Comparison of ENCODE assay signal across 1 cellular context in the genomic region with DNA sequence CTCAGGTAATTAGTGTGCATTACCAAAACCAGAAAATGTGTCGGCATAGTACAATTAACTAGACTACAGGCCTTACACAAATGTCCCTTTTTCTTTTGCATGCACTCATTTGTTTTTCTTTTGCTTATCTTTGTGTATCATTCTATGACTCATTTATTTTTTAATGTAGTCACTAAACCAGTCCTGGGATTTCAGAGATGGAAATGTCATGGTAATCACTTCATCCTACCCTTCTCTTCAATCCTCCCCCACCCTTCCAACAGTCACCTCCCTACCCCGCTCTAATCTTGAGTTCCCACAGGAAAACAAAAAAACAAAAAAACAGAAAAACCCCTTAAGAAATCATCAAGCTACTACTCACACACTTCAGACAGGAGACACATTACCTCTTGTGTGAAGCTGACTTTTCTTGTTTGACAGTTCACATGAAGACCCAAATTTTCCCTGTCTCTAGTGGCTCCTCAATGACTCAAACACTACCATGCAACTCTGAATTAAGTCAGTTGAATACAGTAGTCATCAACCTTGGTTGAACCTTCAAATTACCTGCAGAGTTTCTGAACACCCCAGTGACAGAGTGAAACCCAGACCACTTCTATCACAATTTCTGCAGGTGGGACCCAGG.
TF ChIP-seq lines count a peak whose summit lies in the region.

No MANE protein-coding gene starts in this region.

TF ChIP-seq in GM23338, 12 proteins besides CTCF, POLR2A, EP300 and RAD21:
- no peak for TF ChIP-seq ZNF462 (CRISPR knock-in tag; IDR thresholded peaks at IDR 0.05)
- no peak for TF ChIP-seq REST (IDR thresholded peaks at IDR 0.05; ENCODE audit: unreplicated experiment)
- no peak for TF ChIP-seq POLR2AphosphoS5 (IDR thresholded peaks at IDR 0.05; ENCODE audit: low read depth)
- no peak for TF ChIP-seq NANOG (IDR thresholded peaks at IDR 0.05; ENCODE audit: borderline replicate concordance)
- no peak for TF ChIP-seq ZNF331 (CRISPR knock-in tag; IDR thresholded peaks at IDR 0.05; ENCODE audit: low read depth)
- TF ChIP-seq JUNB (IDR thresholded peaks at IDR 0.05; ENCODE audit: unreplicated experiment), result no peak
- no peak for TF ChIP-seq ETS1 (IDR thresholded peaks at IDR 0.05)
- no peak for TF ChIP-seq EZH2phosphoT487 (IDR thresholded peaks at IDR 0.05; ENCODE audit: unreplicated experiment)
- no peak for TF ChIP-seq EZH2 (IDR thresholded peaks at IDR 0.05; ENCODE audit: low read depth, unreplicated experiment)
- TF ChIP-seq ZNF114 (CRISPR knock-in tag; IDR thresholded peaks at IDR 0.05), result no peak
- TF ChIP-seq STAT1 (IDR thresholded peaks at IDR 0.05; ENCODE audit: unreplicated experiment), result no peak
- TF ChIP-seq CREB1 (CRISPR knock-in tag; IDR thresholded peaks at IDR 0.05; ENCODE audit: low read depth), result no peak
